Comparison of ENCODE assay signal across 1 cellular context in the genomic region with DNA sequence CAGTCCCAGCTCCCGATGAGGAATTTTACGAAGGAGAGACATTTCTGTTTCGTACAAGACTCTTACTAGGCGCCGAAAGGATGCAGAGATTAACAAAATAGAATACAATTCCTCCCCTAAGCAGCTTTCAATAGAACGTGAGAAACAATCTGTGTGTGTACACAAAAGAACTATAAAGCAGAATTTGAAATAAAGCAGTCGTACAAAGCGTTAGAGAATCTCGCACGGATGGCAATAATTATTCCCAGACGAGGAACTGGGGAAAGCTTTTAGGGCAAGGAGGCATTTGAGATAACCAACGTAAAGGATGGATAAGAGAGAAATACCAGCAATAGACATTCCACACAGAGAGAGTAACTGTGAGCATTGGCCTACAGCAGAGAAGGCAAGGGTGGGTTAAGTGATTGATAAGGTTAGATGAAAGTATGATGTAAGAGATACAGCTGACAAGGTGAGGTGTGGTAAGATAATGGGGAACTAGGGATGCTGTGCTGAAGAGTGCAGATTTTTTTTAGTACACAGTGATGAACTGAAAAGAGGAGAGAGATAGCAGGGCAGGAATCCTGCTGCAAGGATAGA.
TF ChIP-seq lines count a peak whose summit lies in the region.

No MANE protein-coding gene starts in this region.

TF ChIP-seq in GM23338, 12 proteins besides CTCF, POLR2A, EP300 and RAD21 (continued from another document):
- no peak for TF ChIP-seq ZNF462 (CRISPR knock-in tag; IDR thresholded peaks at IDR 0.05)
- TF ChIP-seq REST (IDR thresholded peaks at IDR 0.05; ENCODE audit: unreplicated experiment), result no peak
- no peak for TF ChIP-seq POLR2AphosphoS5 (IDR thresholded peaks at IDR 0.05; ENCODE audit: low read depth)
- TF ChIP-seq ZNF331 (CRISPR knock-in tag; IDR thresholded peaks at IDR 0.05; ENCODE audit: low read depth), result no peak
- no peak for TF ChIP-seq CREB1 (CRISPR knock-in tag; IDR thresholded peaks at IDR 0.05; ENCODE audit: low read depth)
- TF ChIP-seq STAT1 (IDR thresholded peaks at IDR 0.05; ENCODE audit: unreplicated experiment), result no peak
- no peak for TF ChIP-seq EZH2phosphoT487 (IDR thresholded peaks at IDR 0.05; ENCODE audit: unreplicated experiment)
- no peak for TF ChIP-seq JUNB (IDR thresholded peaks at IDR 0.05; ENCODE audit: unreplicated experiment)
